26 cellular contexts compared by ENCODE assay signal in genomic region chr9:113467183-113467582, GRCh38. TPM values are rescaled to one million over a fixed set of nuclear protein-coding genes. Genes with fewer than 3 reads are reported as not detected.
"Had no signal": no experiment of that assay in that cellular context is flagged by ENCODE, and none has a peak within 500 bp of the region (broad histone marks: within the 10 kb centered on the region; RNA-seq: fewer than 3 reads in every experiment).

No MANE protein-coding gene starts in this region.

- H3K27me3 ChIP-seq: neutrophil, pancreas, right lobe of liver, sigmoid colon, testis, tibial artery, transverse colon, upper lobe of right lung, uterus had no signal

- FAIRE-seq: pancreas, small intestine had no signal

- H3K27ac ChIP-seq: neutrophil, prostate gland, right lobe of liver, suprapubic skin, testis, transverse colon, upper lobe of right lung, uterus had no signal

- DNase-seq: naive thymus-derived CD8-positive, alpha-beta T cell; nephron progenitor cell; nucleus accumbens; pancreas; retina; right cardiac atrium; right lobe of liver; small intestine; stimulated activated CD4-positive, alpha-beta T cell treated with anti-CD3 and anti-CD28 coated beads, Interleukin-15, amount 100 ng/mL, for 24 hours; stimulated activated CD4-positive, alpha-beta T cell treated with anti-CD3 and anti-CD28 coated beads, Interleukin-2, amount 100 ng/mL, for 48 hours; stimulated activated CD4-positive, alpha-beta T cell treated with anti-CD3 and anti-CD28 coated beads, Interleukin-4, amount 100 ng/mL, for 24 hours; stimulated activated naive CD4-positive, alpha-beta T cell; stimulated activated naive CD8-positive, alpha-beta T cell treated with anti-CD3 and anti-CD28 coated beads, Interleukin-15, amount 100 ng/mL, for 72 hours; stimulated activated naive CD8-positive, alpha-beta T cell treated with anti-CD3 and anti-CD28 coated beads, Interleukin-15, Interleukin-2, amounts not matched to agents 100 U/mL and 50 U/mL, for 24 hours; substantia nigra; testis; tibial artery; transverse colon; upper lobe of right lung; uterus had no signal

- ATAC-seq: naive thymus-derived CD8-positive, alpha-beta T cell; natural killer cell treated with Interleukin-12 subunit alpha and Interleukin-12 subunit beta and Interleukin-15 and Interleukin-18, amount 100 ng/mL, for 72 hours; pancreas; right cardiac atrium; right lobe of liver; stimulated activated memory B cell treated with anti-CD40 and anti-IgM and Interleukin-4, amounts not matched to agents 10 μg/mL and 1 μg/mL and 100 μg/mL, for 72 hours; stimulated activated naive CD8-positive, alpha-beta T cell treated with anti-CD3 and anti-CD28 coated beads, Interleukin-15, amount 100 ng/mL, for 72 hours; stimulated activated naive CD8-positive, alpha-beta T cell treated with anti-CD3 and anti-CD28 coated beads, Interleukin-15, Interleukin-2, amounts not matched to agents 100 U/mL and 50 U/mL, for 24 hours; upper lobe of right lung had no signal

- H3K4me1 ChIP-seq: prostate gland, testis, upper lobe of right lung, uterus had no signal

- H3K9me3 ChIP-seq: neutrophil, pancreas, prostate gland, right lobe of liver, sigmoid colon, suprapubic skin, testis, tibial artery, transverse colon, upper lobe of right lung, uterus had no signal

- H3K4me3 ChIP-seq: pancreas, prostate gland, right lobe of liver, sigmoid colon, suprapubic skin, testis, tibial artery, transverse colon, upper lobe of right lung, uterus had no signal

- H3K36me3 ChIP-seq: neutrophil, pancreas, prostate gland, right lobe of liver, sigmoid colon, suprapubic skin, tibial artery, transverse colon, upper lobe of right lung, uterus had no signal

RNA-seq across cellular contexts. Expression of gene C9orf43, which starts 56.6 kb away (rescaled TPM):
- total RNA-seq: upper lobe of right lung had no signal
